29 cellular contexts compared by ENCODE assay signal in genomic region chr22:32269316-32269715, GRCh38. TPM values are rescaled to one million over a fixed set of nuclear protein-coding genes. Genes with fewer than 3 reads are reported as not detected.
"Had no signal": no experiment of that assay in that cellular context is flagged by ENCODE, and none has a peak within 500 bp of the region (broad histone marks: within the 10 kb centered on the region; RNA-seq: fewer than 3 reads in every experiment).

No MANE protein-coding gene starts in this region.

- FAIRE-seq: endometrium, islet of Langerhans, keratinocyte had no signal

- H3K36me3 ChIP-seq: colonic mucosa, esophagus squamous epithelium, gastrocnemius medialis, heart right ventricle, left lung, lower lobe of right lung had no signal

- H3K4me1 ChIP-seq: colonic mucosa had no signal

- H3K4me3 ChIP-seq: colonic mucosa, esophagus squamous epithelium, gastrocnemius medialis, heart right ventricle, left lung, lower lobe of right lung, mucosa of descending colon had no signal

- H3K4me3 Mint-ChIP-seq: dendritic cell treated with granulocyte-macrophage colony-stimulating factor and Interleukin-4, amounts not matched to agents 40 ng/mL and 50 ng/mL, for 4 days; effector memory CD8-positive, alpha-beta T cell; endodermal cell; mesothelial cell of epicardium had no signal

- H3K27me3 ChIP-seq: colonic mucosa, esophagus squamous epithelium, gastrocnemius medialis, heart right ventricle, left lung had no signal

- H3K9me3 Mint-ChIP-seq: dendritic cell treated with granulocyte-macrophage colony-stimulating factor and Interleukin-4, amounts not matched to agents 40 ng/mL and 50 ng/mL, for 4 days; effector memory CD8-positive, alpha-beta T cell; endodermal cell; mesothelial cell of epicardium had no signal

- H3K36me3 Mint-ChIP-seq: mesothelial cell of epicardium had no signal

- ATAC-seq: effector memory CD8-positive, alpha-beta T cell; esophagus mucosa; gastrocnemius medialis; heart right ventricle; left cardiac atrium; left lung; left ventricle myocardium superior; lower lobe of right lung; mucosa of descending colon had no signal

- H3K27ac ChIP-seq: colonic mucosa, epithelial cell of prostate, esophagus squamous epithelium, gastrocnemius medialis, heart right ventricle, left lung, lower lobe of right lung had no signal

- H3K4me1 Mint-ChIP-seq: endodermal cell, mesothelial cell of epicardium had no signal

- DNase-seq: colonic mucosa; cortex of kidney; effector CD8-positive, alpha-beta T cell; effector memory CD8-positive, alpha-beta T cell; endodermal cell; erythroblast; esophagus squamous epithelium; foreskin fibroblast; foreskin melanocyte; gastrocnemius medialis; glutamatergic neuron; head of caudate nucleus; heart right ventricle; hippocampal formation; left cardiac atrium; left lung; left ventricle myocardium superior; lower lobe of right lung; mesenchymal stem cell; mucosa of descending colon had no signal

- H3K9me3 ChIP-seq: colonic mucosa, esophagus squamous epithelium, gastrocnemius medialis, heart right ventricle, left lung, lower lobe of right lung, mucosa of descending colon had no signal

- H3K27ac Mint-ChIP-seq: dendritic cell treated with granulocyte-macrophage colony-stimulating factor and Interleukin-4, amounts not matched to agents 40 ng/mL and 50 ng/mL, for 4 days; effector memory CD8-positive, alpha-beta T cell; endodermal cell; mesothelial cell of epicardium had no signal

RNA-seq across cellular contexts. Expression of gene SLC5A4, which starts 14.2 kb away (rescaled TPM):
- total RNA-seq: colonic mucosa, endodermal cell, left ventricle myocardium superior, lower leg skin, mesothelial cell of epicardium, myocyte had no signal
- polyA plus RNA-seq: keratinocyte had no signal
